In genomic region chr4:146637853-146638800, GRCh38 we compare ENCODE assay signal across 10 cellular contexts. TPM values are rescaled to one million over a fixed set of nuclear protein-coding genes. Genes with fewer than 3 reads are reported as not detected.
A peak's percentile ranks its signal among the peaks of the same experiment; 100 is the strongest.
DNase-seq lines count a peak whose midpoint lies in the region; ATAC-seq, FAIRE-seq and TF ChIP-seq lines count a peak whose summit lies in the region.
"Had no signal": no experiment of that assay in that cellular context is flagged by ENCODE, and none has a peak within 500 bp of the region (broad histone marks: within the 10 kb centered on the region; RNA-seq: fewer than 3 reads in every experiment).

No MANE protein-coding gene starts in this region.

- no peak overlapping the region for H2BK15ac ChIP-seq in H9 (ENCODE audit: low read depth, low read length)

- TF ChIP-seq RAD21 in neural cell (conservative IDR thresholded peaks at IDR 0.05) = no peak

- no peaks in the 10 kb centered on the region for H3F3A ChIP-seq in neural cell (ENCODE audit: insufficient read depth, low read length, poor library complexity, severe bottlenecking)

- no peak overlapping the region for H2BK20ac ChIP-seq in H9 (ENCODE audit: low read depth, low read length, poor library complexity, severe bottlenecking)

- peaks cover 5% of the 10 kb centered on the region for H4K20me1 ChIP-seq in H9 (ENCODE audit: control insufficient read depth, insufficient read depth, insufficient read length)
- no peaks in the 10 kb centered on the region for H4K20me1 ChIP-seq in mammary epithelial cell (ENCODE audit: insufficient read depth, low read length)
- no peaks in the 10 kb centered on the region for H4K20me1 ChIP-seq in neural cell (ENCODE audit: insufficient read depth)

- H2AK5ac ChIP-seq in H9 (ENCODE audit: insufficient read length, low read length) = no peak overlapping the region

- no peak overlapping the region for H2BK12ac ChIP-seq in H9 (ENCODE audit: insufficient read length, low read depth, low read length)

- no peak for TF ChIP-seq CTCF in CD8-positive, alpha-beta T cell (IDR thresholded peaks at IDR 0.05)
- no peak for TF ChIP-seq CTCF in H9 (conservative IDR thresholded peaks at IDR 0.05)
- TF ChIP-seq CTCF in mammary epithelial cell (conservative IDR thresholded peaks at IDR 0.05 in 1 of 2, IDR thresholded peaks at IDR 0.05 in 1 of 2; ENCODE audit: extremely low read depth in 1 of 2, insufficient read depth in 1 of 2, low read depth in 1 of 2, low read length in 2 of 2) = no peak
- TF ChIP-seq CTCF in neural cell (IDR thresholded peaks at IDR 0.05; ENCODE audit: poor library complexity, severe bottlenecking) = no peak

- H4K91ac ChIP-seq in H9 (ENCODE audit: insufficient read length, low read depth, low read length) = no peak overlapping the region

- peak overlapping the region; percentile 35 for H3K4me3 Mint-ChIP-seq in CD8-positive, alpha-beta T cell
- H3K4me3 Mint-ChIP-seq in H9 = peak overlapping the region; percentile 63 to 89

- no peak for TF ChIP-seq POLR2A in GM12892 (IDR thresholded peaks at IDR 0.05; ENCODE audit: low read depth, low read length)

- CTCF ChIA-PET in CD8-positive, alpha-beta T cell (lab: Charles Lee) = no interaction called here
- CTCF ChIA-PET in mammary epithelial cell (lab: Charles Lee; ENCODE audit: low non-redundant PET) = no interaction called here

- H3K9ac ChIP-seq in H9 (ENCODE audit: extremely low read depth, insufficient read length, low read length) (no peak overlapping the region), mammary epithelial cell (ENCODE audit: insufficient read depth, low read length) (no peak overlapping the region), neural cell (ENCODE audit: low read length) (no peak overlapping the region)

- no peak for DNase-seq in CD8-positive, alpha-beta T cell
- DNase-seq in H9 (peak; percentile 57), mammary epithelial cell (no peak), HK-2 (ENCODE audit: unreplicated experiment) (no peak), GM12892 (ENCODE audit: insufficient read length) (no peak), NCI-H526 treated with DMSO at 0.1 percent for 48 hours (lab: John Stamatoyannopoulos, UW) (no peak)
- DNase-seq: NCI-H1436 had no signal

- H3K4me2 ChIP-seq in H9 (ENCODE audit: insufficient read depth, insufficient read length, low read length) (peak overlapping the region; percentile 42), mammary epithelial cell (ENCODE audit: insufficient read depth, low read depth, low read length) (peak overlapping the region; percentile 12), neural cell (ENCODE audit: low read length) (no peak overlapping the region)

- in situ Hi-C loops in mammary epithelial cell (cut with MboI; ENCODE audit: low sequenced_read_pairs in 2 of 2) = no loop called here

- H3K23me2 ChIP-seq in H9 (ENCODE audit: insufficient read length, low read depth, low read length, poor library complexity, severe bottlenecking) = peaks cover 7% of the 10 kb centered on the region

- H3K18ac ChIP-seq in H9 (ENCODE audit: insufficient read length, low read depth, low read length) = no peak overlapping the region

- FAIRE-seq in GM12892 (lab: Jason Lieb, UNC) = no peak

- dilution Hi-C loops in mammary epithelial cell (cut with HindIII; ENCODE audit: low sequenced_read_pairs) = no loop called here

- peaks cover 74% of the 10 kb centered on the region for H3K27me3 Mint-ChIP-seq in CD8-positive, alpha-beta T cell (ENCODE audit: low read depth)
- peaks cover 100% of the 10 kb centered on the region for H3K27me3 Mint-ChIP-seq in H9 (ENCODE audit: low read depth)

- H2AFZ ChIP-seq in H9 (ENCODE audit: low read length) = no peak overlapping the region
- H2AFZ ChIP-seq in mammary epithelial cell (ENCODE audit: low read depth, low read length) = no peak overlapping the region
- H2AFZ ChIP-seq in neural cell (ENCODE audit: low read depth, low read length) = no peak overlapping the region

- H2BK120ac ChIP-seq in H9 (ENCODE audit: low read depth, low read length, poor library complexity, severe bottlenecking) = no peak overlapping the region

- H3K14ac ChIP-seq in H9 (ENCODE audit: insufficient read depth, low read length) = no peak overlapping the region

- no peak overlapping the region for H3K4ac ChIP-seq in H9 (ENCODE audit: low read depth, low read length)

- POLR2A ChIA-PET in CD8-positive, alpha-beta T cell (lab: Charles Lee) = no interaction called here

- H3K36me3 ChIP-seq in CD8-positive, alpha-beta T cell (ENCODE audit: insufficient read depth, low read length) = no peaks in the 10 kb centered on the region
- no peaks in the 10 kb centered on the region for H3K36me3 ChIP-seq in mammary epithelial cell (ENCODE audit: insufficient read depth, low read length)
- H3K36me3 ChIP-seq in neural cell (ENCODE audit: insufficient read depth, low read length) = no peaks in the 10 kb centered on the region

- H3K9me2 ChIP-seq in neural cell (ENCODE audit: insufficient read depth, low read length) = no peaks in the 10 kb centered on the region

- H3K27ac Mint-ChIP-seq in CD8-positive, alpha-beta T cell = no peak overlapping the region
- no peak overlapping the region for H3K27ac Mint-ChIP-seq in H9

- H3K36me3 Mint-ChIP-seq in CD8-positive, alpha-beta T cell = no peaks in the 10 kb centered on the region
- no peaks in the 10 kb centered on the region; a peak in 1 of 7 replicates for H3K36me3 Mint-ChIP-seq in H9 (ENCODE audit: insufficient read depth in 1 of 3, low read depth in 3 of 3)

- H3K79me1 ChIP-seq in H9 (ENCODE audit: insufficient read depth, low read depth, low read length, poor library complexity, severe bottlenecking) = no peaks in the 10 kb centered on the region

- H3K79me2 ChIP-seq in H9 (ENCODE audit: insufficient read depth, low read length) = no peaks in the 10 kb centered on the region
- no peaks in the 10 kb centered on the region for H3K79me2 ChIP-seq in mammary epithelial cell (ENCODE audit: insufficient read depth, low read length)
- H3K79me2 ChIP-seq in neural cell (replicated peaks; ENCODE audit: insufficient read depth, low read length) = no peaks in the 10 kb centered on the region

- no peak overlapping the region for H3K23ac ChIP-seq in H9 (ENCODE audit: insufficient read length, low read depth, low read length)

- no peak overlapping the region for H4K5ac ChIP-seq in H9 (ENCODE audit: insufficient read length, low read depth, low read length)

- no peak for TF ChIP-seq EP300 in neural cell (conservative IDR thresholded peaks at IDR 0.05; ENCODE audit: poor library complexity, severe bottlenecking)

- H3K9me3 ChIP-seq in CD8-positive, alpha-beta T cell (ENCODE audit: low read length) = no peaks in the 10 kb centered on the region
- no peaks in the 10 kb centered on the region for H3K9me3 ChIP-seq in H9 (ENCODE audit: control insufficient read depth, low read depth, low read length)
- no peaks in the 10 kb centered on the region for H3K9me3 ChIP-seq in mammary epithelial cell (replicated peaks; ENCODE audit: insufficient read depth, low read length)
- no peaks in the 10 kb centered on the region for H3K9me3 ChIP-seq in neural cell (ENCODE audit: low read length)

- BruUV-seq in mammary epithelial cell (replicated peaks; lab: Mats Ljungman, UMichigan) = no TSS peak

- no peak overlapping the region for H3K4me3 ChIP-seq in CD8-positive, alpha-beta T cell (ENCODE audit: low read depth, low read length)
- H3K4me3 ChIP-seq in mammary epithelial cell (replicated peaks in 1 of 3; ENCODE audit: insufficient read depth in 1 of 3, low read depth in 2 of 3, low read length in 3 of 3) (no peak overlapping the region), neural cell (ENCODE audit: low read length) (peak overlapping the region; percentile 69)

- H3K56ac ChIP-seq in H9 (ENCODE audit: insufficient read length, low read depth, low read length) = no peak overlapping the region

- H3K27me3 ChIP-seq in CD8-positive, alpha-beta T cell (ENCODE audit: insufficient read depth, low read length) = peaks cover 35% of the 10 kb centered on the region
- H3K27me3 ChIP-seq in H9 (ENCODE audit: insufficient read depth, low read length) = peaks cover 81% of the 10 kb centered on the region
- H3K27me3 ChIP-seq in mammary epithelial cell (ENCODE audit: insufficient read depth, low read length) = peaks cover 70% of the 10 kb centered on the region
- peaks cover 100% of the 10 kb centered on the region for H3K27me3 ChIP-seq in neural cell (ENCODE audit: insufficient read depth, low read depth, low read length)

- no peaks in the 10 kb centered on the region for H3K4me1 ChIP-seq in CD8-positive, alpha-beta T cell (ENCODE audit: insufficient read depth, low read length)
- no peaks in the 10 kb centered on the region for H3K4me1 ChIP-seq in H9 (ENCODE audit: insufficient read depth, low read length)
- peaks cover 3% of the 10 kb centered on the region for H3K4me1 ChIP-seq in mammary epithelial cell (ENCODE audit: insufficient read depth, low read length)

- peaks cover 21% of the 10 kb centered on the region for H3K4me1 Mint-ChIP-seq in CD8-positive, alpha-beta T cell (ENCODE audit: low read depth)
- H3K4me1 Mint-ChIP-seq in H9 = peaks cover 30 to 51% of the 10 kb centered on the region in 2 experiments

- intact Hi-C loops in CD8-positive, alpha-beta T cell (cut with DNase I, micrococcal nuclease) = no loop called here
- intact Hi-C loops in mammary epithelial cell (cut with micrococcal nuclease) = loop anchor here (1.0 to 10.0 kb wide), 2 partner anchors 8 to 293 kb away; no protein-coding TSS in a partner anchor

- no peaks in the 10 kb centered on the region for H3K9me3 Mint-ChIP-seq in CD8-positive, alpha-beta T cell
- H3K9me3 Mint-ChIP-seq in H9 = peaks cover 7 to 12% of the 10 kb centered on the region in 2 experiments; a peak in 4 of 5 replicates

- H3T11ph ChIP-seq in H9 (ENCODE audit: low read length) = no peak overlapping the region

- WGBS in H9 (ENCODE audit: extremely low coverage, insufficient read length, low lambda C conversion rate) = no CpG with 5 or more reads among the region's 66 CpGs
- 0% methylated on average over 4 of the region's 66 CpGs for WGBS in mammary epithelial cell (ENCODE audit: low coverage, missing lambda C conversion rate)

- ATAC-seq in CD8-positive, alpha-beta T cell = no peak
- ATAC-seq in GM18909 (IDR thresholded peaks at IDR 0.05; ENCODE audit: poor library complexity, unreplicated experiment) = no peak

- H3K27ac ChIP-seq in CD8-positive, alpha-beta T cell (ENCODE audit: low read depth, low read length) = no peak overlapping the region
- H3K27ac ChIP-seq in H9 (ENCODE audit: insufficient read length, low read depth, low read length) (no peak overlapping the region), mammary epithelial cell (ENCODE audit: insufficient read depth, low read depth, low read length) (no peak overlapping the region), neural cell (ENCODE audit: low read length) (no peak overlapping the region)

- H4K8ac ChIP-seq in H9 (replicated peaks; ENCODE audit: insufficient read length, low read depth, low read length) = no peak overlapping the region

- H2BK5ac ChIP-seq in H9 (ENCODE audit: insufficient read length, low read length) = no peak overlapping the region

TF ChIP-seq in neural cell, 6 proteins besides CTCF, POLR2A, EP300 and RAD21 (continues in another document):
- no peak for TF ChIP-seq SMC3 (conservative IDR thresholded peaks at IDR 0.05; ENCODE audit: poor library complexity)

RNA-seq across cellular contexts. Expression of gene POU4F2, which starts 0.6 kb away (rescaled TPM):
- not detected for total RNA-seq in CD8-positive, alpha-beta T cell
- total RNA-seq in H9 (2021) (not detected in 2 replicates), mammary epithelial cell (not detected)
- polyA plus RNA-seq in mammary epithelial cell (not detected), neural cell (0.24 TPM in 1 of 2 replicates, not detected in the other)
- polyA minus RNA-seq in mammary epithelial cell (not detected), neural cell (not detected in 2 replicates)
- not detected for polyA plus RNA-seq in GM12892 (2012; ENCODE audit: missing spikeins)
- total RNA-seq: aorta had no signal
- polyA plus RNA-seq: aorta had no signal
